Comparison of ENCODE assay signal across 5 cellular contexts in genomic region chr7:16506422-16506821, GRCh38. TPM values are rescaled to one million over a fixed set of nuclear protein-coding genes. Genes with fewer than 3 reads are reported as not detected.
"Had no signal": no experiment of that assay in that cellular context is flagged by ENCODE, and none has a peak within 500 bp of the region (broad histone marks: within the 10 kb centered on the region; RNA-seq: fewer than 3 reads in every experiment).

No MANE protein-coding gene starts in this region.

RNA-seq across cellular contexts. Expression of gene LRRC72, which starts 20.2 kb away (rescaled TPM):
- total RNA-seq: HepG2, HT-29, HT1080, IMR-90 had no signal
- polyA plus RNA-seq: HepG2, IgD-negative memory B cell, IMR-90 had no signal

RNA-seq across cellular contexts. Expression of gene SOSTDC1, which starts 40.9 kb away (rescaled TPM):
- total RNA-seq: HepG2, HT1080, IMR-90 had no signal
- polyA plus RNA-seq: HepG2, IgD-negative memory B cell had no signal
